Comparison of ENCODE assay signal across 8 cellular contexts in the genomic region with DNA sequence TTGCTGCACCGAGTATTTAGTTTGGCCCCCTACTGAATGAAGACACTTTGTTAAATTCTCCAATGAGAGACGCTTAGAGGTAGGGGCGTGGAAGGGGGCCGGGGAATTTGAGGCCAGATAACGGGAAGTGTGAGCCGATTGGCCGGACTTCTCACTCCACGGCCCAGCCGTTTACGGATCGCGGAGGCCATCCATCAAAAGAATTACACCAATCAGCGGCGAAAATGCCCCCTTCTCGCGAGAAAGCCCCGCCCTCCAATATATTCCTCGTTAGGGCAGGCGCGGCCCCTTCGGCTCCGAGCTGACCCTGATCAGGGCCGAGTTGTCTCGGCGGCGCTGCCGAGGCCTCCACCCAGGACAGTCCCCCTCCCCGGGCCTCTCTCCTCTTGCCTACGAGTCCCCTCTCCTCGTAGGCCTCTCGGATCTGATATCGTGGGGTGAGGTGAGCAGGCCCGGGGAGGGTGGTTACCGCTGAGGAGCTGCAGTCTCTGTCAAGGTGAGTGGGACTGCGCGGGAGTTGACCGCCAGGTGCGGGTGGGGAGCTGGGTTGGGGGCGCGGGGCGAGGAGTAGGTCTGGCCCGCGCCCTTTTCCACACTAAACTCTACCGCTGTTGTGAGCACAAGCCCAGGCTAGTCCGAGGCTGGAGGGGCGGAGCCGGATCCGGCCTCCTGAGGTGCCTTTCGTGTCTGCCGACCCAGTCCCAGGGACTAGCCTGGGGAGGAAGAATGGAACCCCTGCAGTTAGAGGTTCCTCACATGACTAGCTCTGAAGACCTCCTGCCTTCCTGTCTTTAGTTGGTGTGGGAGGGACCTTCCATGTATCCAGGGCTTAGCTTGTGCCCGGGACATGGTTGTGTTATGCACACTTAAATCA. TPM values are rescaled to one million over a fixed set of nuclear protein-coding genes. Genes with fewer than 3 reads are reported as not detected.
DNase-seq lines count a peak whose midpoint lies in the region; ATAC-seq and TF ChIP-seq lines count a peak whose summit lies in the region.

A gene with protein sequence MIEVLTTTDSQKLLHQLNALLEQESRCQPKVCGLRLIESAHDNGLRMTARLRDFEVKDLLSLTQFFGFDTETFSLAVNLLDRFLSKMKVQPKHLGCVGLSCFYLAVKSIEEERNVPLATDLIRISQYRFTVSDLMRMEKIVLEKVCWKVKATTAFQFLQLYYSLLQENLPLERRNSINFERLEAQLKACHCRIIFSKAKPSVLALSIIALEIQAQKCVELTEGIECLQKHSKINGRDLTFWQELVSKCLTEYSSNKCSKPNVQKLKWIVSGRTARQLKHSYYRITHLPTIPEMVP (plus strand): TSS at position 287 of the 874 bp plus-strand sequence. CDS start 1,662 bp downstream, outside the sequence.

- H3K27ac ChIP-seq in suprapubic skin: peak within 1 kb of the TSS; percentile 89

- H3K9me3 Mint-ChIP-seq in activated naive CD4-positive, alpha-beta T cell treated with anti-CD3 and anti-CD28 coated beads, Interleukin-2, amount 50 U/mL, for 72 hours: no peaks in the 10 kb centered on the region

- H3K27me3 ChIP-seq in GM06990 (replicated peaks; ENCODE audit: control insufficient read depth, insufficient read depth, low read length): no peaks in the 10 kb centered on the region
- H3K27me3 ChIP-seq in suprapubic skin: no peaks in the 10 kb centered on the region

- TF ChIP-seq POLR2A in suprapubic skin (IDR thresholded peaks at IDR 0.05): peak; percentile 70

- DNase-seq in GM06990 (ENCODE audit: extremely low read depth, insufficient read length): peak; percentile 88
- peak; percentile 87 for DNase-seq in NCI-H1048 (lab: John Stamatoyannopoulos, UW)
- peak; percentile 94 for DNase-seq in SKM-1 (lab: John Stamatoyannopoulos, UW; ENCODE audit: unreplicated experiment)
- DNase-seq in activated naive CD4-positive, alpha-beta T cell treated with anti-CD3 and anti-CD28 coated beads, Interleukin-2, amount 50 U/mL, for 72 hours (ENCODE audit: low spot score in 2 of 2): peak; percentile 86 to 93
- DNase-seq in globus pallidus (ENCODE audit: low spot score): peak; percentile 98
- peak; percentile 48 to 98 (median 92) for DNase-seq in nucleus accumbens (lab: John Stamatoyannopoulos, UW)
- DNase-seq in suprapubic skin (ENCODE audit: low spot score in 2 of 2): peak; percentile 96 to 97

- TF ChIP-seq CTCF in GM06990 (IDR thresholded peaks at IDR 0.05; ENCODE audit: insufficient read depth, low read length, poor library complexity, severe bottlenecking) (no peak), suprapubic skin (IDR thresholded peaks at IDR 0.05) (no peak)

- TF ChIP-seq EP300 in suprapubic skin (IDR thresholded peaks at IDR 0.05): no peak

- ATAC-seq in HG02571 (IDR thresholded peaks at IDR 0.05; ENCODE audit: unreplicated experiment): peak; percentile 94
- peak; percentile 95 to 96 for ATAC-seq in activated naive CD4-positive, alpha-beta T cell treated with anti-CD3 and anti-CD28 coated beads, Interleukin-2, amount 50 U/mL, for 72 hours

- H3K36me3 ChIP-seq in GM06990 (ENCODE audit: control insufficient read depth, insufficient read depth, low read length): peaks cover 4% of the 10 kb centered on the region
- H3K36me3 ChIP-seq in suprapubic skin: peaks cover 16% of the 10 kb centered on the region

- peaks cover 29% of the 10 kb centered on the region for H3K4me1 ChIP-seq in suprapubic skin

- H3K4me3 ChIP-seq in GM06990 (replicated peaks; ENCODE audit: low read depth, low read length): peak within 1 kb of the TSS; percentile 96
- H3K4me3 ChIP-seq in suprapubic skin: peak within 1 kb of the TSS; percentile 72

- under 1% methylated on average over 27 of the region's 51 CpGs for WGBS in suprapubic skin

- peak within 1 kb of the TSS; percentile 92 to 95 for H3K27ac Mint-ChIP-seq in activated naive CD4-positive, alpha-beta T cell treated with anti-CD3 and anti-CD28 coated beads, Interleukin-2, amount 50 U/mL, for 72 hours

- H3K9me3 ChIP-seq in suprapubic skin: no peaks in the 10 kb centered on the region

- H3K36me3 Mint-ChIP-seq in activated naive CD4-positive, alpha-beta T cell treated with anti-CD3 and anti-CD28 coated beads, Interleukin-2, amount 50 U/mL, for 72 hours: peaks cover 21 to 22% of the 10 kb centered on the region in 2 donors

RNA-seq across cellular contexts. Expression of the gene that starts here (rescaled TPM):
- 100 to 1,000 TPM; 132 to 326 TPM for total RNA-seq in activated naive CD4-positive, alpha-beta T cell treated with anti-CD3 and anti-CD28 coated beads, Interleukin-2, amount 50 U/mL, for 72 hours
- 10 to 100 TPM; 76.8 to 85.9 (median 83.6) TPM for total RNA-seq in suprapubic skin

Comparison
In these comparisons a context has a peak if more than half of its experiments do, and no peak if none do; other contexts are left out.
1. Peak in every context shown above with its lines: DNase-seq, ATAC-seq, H3K4me3 ChIP-seq and H3K27ac ChIP-seq.